In genomic region chr16:21946889-21947635, GRCh38 we compare ENCODE assay signal across 2 cellular contexts.
TF ChIP-seq lines count a peak whose summit lies in the region.

No MANE protein-coding gene starts in this region.

TF ChIP-seq in HepG2, 621 proteins besides CTCF, POLR2A, EP300 and RAD21:
- no peak for TF ChIP-seq ZNF878 (CRISPR knock-in tag; IDR thresholded peaks at IDR 0.05)
- TF ChIP-seq ZBTB33 (CRISPR knock-in tag; IDR thresholded peaks at IDR 0.05), result no peak
- TF ChIP-seq GATAD2A (CRISPR knock-in tag; IDR thresholded peaks at IDR 0.05), result peak; percentile 22; the same call in 1 of the 2 replicates
- TF ChIP-seq STAG1 (CRISPR knock-in tag; IDR thresholded peaks at IDR 0.05), result peak; percentile 20; the same call in 1 of the 2 replicates
- TF ChIP-seq, protein P1, sequence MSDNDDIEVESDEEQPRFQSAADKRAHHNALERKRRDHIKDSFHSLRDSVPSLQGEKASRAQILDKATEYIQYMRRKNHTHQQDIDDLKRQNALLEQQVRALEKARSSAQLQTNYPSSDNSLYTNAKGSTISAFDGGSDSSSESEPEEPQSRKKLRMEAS (IDR thresholded peaks at IDR 0.05), result peak; percentile 31; the same call in 1 of the 2 replicates
- peak; percentile 34; the same call in 1 of the 2 replicates for TF ChIP-seq CEBPG (CRISPR knock-in tag; IDR thresholded peaks at IDR 0.05)
- 0 out of 2 replicates have a peak, but pooled peaks have one; percentile 15 for TF ChIP-seq TBX3 (IDR thresholded peaks at IDR 0.05; ENCODE audit: borderline replicate concordance)
- TF ChIP-seq FOSL2 (CRISPR knock-in tag; IDR thresholded peaks at IDR 0.05), result 0 out of 2 replicates have a peak, but pooled peaks have one; percentile 4
TF ChIP-seq in HepG2: peak in this region for 6.

TF ChIP-seq in WTC11, 78 proteins besides CTCF, POLR2A, EP300 and RAD21:
- TF ChIP-seq SMAD3 (CRISPR knock-in tag; IDR thresholded peaks at IDR 0.05; ENCODE audit: borderline replicate concordance) (no peak), ESRRA (CRISPR knock-in tag; IDR thresholded peaks at IDR 0.05; ENCODE audit: borderline replicate concordance) (no peak), ZNF263 (CRISPR knock-in tag; IDR thresholded peaks at IDR 0.05; ENCODE audit: low read depth) (no peak), TCF7 (CRISPR knock-in tag; IDR thresholded peaks at IDR 0.05; ENCODE audit: low read depth) (no peak), NR1H2 (CRISPR knock-in tag; IDR thresholded peaks at IDR 0.05) (no peak), ZNF423 (CRISPR knock-in tag; IDR thresholded peaks at IDR 0.05) (no peak), ZNF281 (CRISPR knock-in tag; IDR thresholded peaks at IDR 0.05) (no peak), EMX1 (CRISPR knock-in tag; IDR thresholded peaks at IDR 0.05) (no peak)
- TF ChIP-seq, protein P2, sequence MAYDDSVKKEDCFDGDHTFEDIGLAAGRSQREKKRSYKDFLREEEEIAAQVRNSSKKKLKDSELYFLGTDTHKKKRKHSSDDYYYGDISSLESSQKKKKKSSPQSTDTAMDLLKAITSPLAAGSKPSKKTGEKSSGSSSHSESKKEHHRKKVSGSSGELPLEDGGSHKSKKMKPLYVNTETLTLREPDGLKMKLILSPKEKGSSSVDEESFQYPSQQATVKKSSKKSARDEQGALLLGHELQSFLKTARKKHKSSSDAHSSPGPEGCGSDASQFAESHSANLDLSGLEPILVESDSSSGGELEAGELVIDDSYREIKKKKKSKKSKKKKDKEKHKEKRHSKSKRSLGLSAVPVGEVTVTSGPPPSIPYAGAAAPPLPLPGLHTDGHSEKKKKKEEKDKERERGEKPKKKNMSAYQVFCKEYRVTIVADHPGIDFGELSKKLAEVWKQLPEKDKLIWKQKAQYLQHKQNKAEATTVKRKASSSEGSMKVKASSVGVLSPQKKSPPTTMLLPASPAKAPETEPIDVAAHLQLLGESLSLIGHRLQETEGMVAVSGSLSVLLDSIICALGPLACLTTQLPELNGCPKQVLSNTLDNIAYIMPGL (CRISPR knock-in tag; IDR thresholded peaks at IDR 0.05), result no peak
TF ChIP-seq in WTC11: peak in this region for 0.
